In the genomic region with DNA sequence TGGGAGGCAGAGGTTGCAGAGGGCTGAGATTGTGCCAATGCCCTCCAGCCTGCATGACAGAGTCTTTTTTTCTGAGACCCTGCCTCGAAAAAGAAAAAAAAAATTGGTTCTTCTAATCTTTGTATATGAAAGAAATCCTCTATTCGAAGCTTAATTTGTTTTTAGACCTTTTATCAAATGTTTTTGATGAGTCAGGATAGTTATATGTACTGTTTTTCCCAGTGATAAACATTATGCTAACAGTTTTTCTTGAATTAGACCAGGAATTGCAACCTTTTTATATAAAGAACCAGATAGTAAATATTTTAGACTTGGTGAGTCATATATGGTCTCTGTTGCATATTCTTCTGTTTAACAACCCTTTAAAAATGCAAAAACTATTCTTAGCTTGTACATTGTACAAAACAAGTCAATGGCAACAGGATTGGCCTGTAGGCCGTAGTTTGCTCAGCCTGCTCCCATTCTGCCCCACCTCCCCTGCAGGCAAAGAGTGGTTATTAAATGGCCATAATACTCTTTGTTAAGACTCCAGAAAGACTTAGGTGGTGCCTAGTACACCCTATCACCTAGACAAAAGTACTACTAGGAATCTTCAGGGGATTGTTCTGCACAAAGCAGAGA, we compare ENCODE assay signal across 18 cellular contexts. TPM values are rescaled to one million over a fixed set of nuclear protein-coding genes. Genes with fewer than 3 reads are reported as not detected.
DNase-seq lines count a peak whose midpoint lies in the region; ATAC-seq, FAIRE-seq and TF ChIP-seq lines count a peak whose summit lies in the region.
"Had no signal": no experiment of that assay in that cellular context is flagged by ENCODE, and none has a peak within 500 bp of the region (broad histone marks: within the 10 kb centered on the region; RNA-seq: fewer than 3 reads in every experiment).

No MANE protein-coding gene starts in this region.

- H3K27me3 Mint-ChIP-seq in activated CD4-positive, alpha-beta memory T cell treated with anti-CD3 and anti-CD28 coated beads for 36 hours: no peaks in the 10 kb centered on the region
- H3K27me3 Mint-ChIP-seq: activated naive CD8-positive, alpha-beta T cell; T-cell had no signal

- peaks cover 13% of the 10 kb centered on the region for H3K36me3 Mint-ChIP-seq in activated CD4-positive, alpha-beta memory T cell treated with anti-CD3 and anti-CD28 coated beads for 36 hours

- TF ChIP-seq EP300 in A549 (IDR thresholded peaks at IDR 0.05): no peak

- no peak for FAIRE-seq in A549 (lab: Jason Lieb, UNC)

- no peak for DNase-seq in A549 (ENCODE audit: low read depth in 1 of 2, low spot score in 1 of 2)
- peak; percentile 83 for DNase-seq in HCEC 1CT
- DNase-seq in brain microvascular endothelial cell: peak; percentile 61
- DNase-seq in hepatic stellate cell (ENCODE audit: low spot score): peak; percentile 27
- DNase-seq in left lung: no peak
- DNase-seq in activated CD4-positive, alpha-beta memory T cell treated with anti-CD3 and anti-CD28 coated beads for 36 hours: no peak
- DNase-seq in effector CD8-positive, alpha-beta T cell (lab: John Stamatoyannopoulos, UW): no peak
- DNase-seq in activated gamma-delta T cell (lab: John Stamatoyannopoulos, UW): no peak
- DNase-seq: activated CD4-positive, alpha-beta T cell treated with anti-CD3 and anti-CD28 coated beads for 1 hour; NCI-H1417; NCI-H446 treated with DMSO at 0.1 percent for 48 hours; nephron progenitor cell; right cardiac atrium; stimulated activated CD4-positive, alpha-beta T cell treated with anti-CD3 and anti-CD28 coated beads, Interleukin-4, amount 100 ng/mL, for 24 hours; T-cell had no signal

- WGBS in A549 (ENCODE audit: missing lambda C conversion rate): 63% methylated on average over 3 of the region's 3 CpGs

- CTCF ChIA-PET in A549 (lab: Yijun Ruan, JAX): interaction anchor here (1.0 to 3.6 kb wide), 3 partner anchors 9 to 150 kb away, joined by 3 to 16 read pairs (median 3); no protein-coding TSS in a partner anchor
- CTCF ChIA-PET in activated CD4-positive, alpha-beta memory T cell treated with anti-CD3 and anti-CD28 coated beads for 36 hours (lab: Charles Lee): interaction anchor here (0.6 to 2.0 kb wide), 2 partner anchors 38 to 151 kb away, joined by 4 to 8 read pairs; no protein-coding TSS in a partner anchor

- TF ChIP-seq RAD21 in A549 (conservative IDR thresholded peaks at IDR 0.05 in 1 of 2, IDR thresholded peaks at IDR 0.05 in 1 of 2): no peak

- H3K27ac ChIP-seq in A549 (no peak overlapping the region), brain microvascular endothelial cell (peak overlapping the region; percentile 56), left lung (no peak overlapping the region)
- H3K27ac ChIP-seq: esophagus muscularis mucosa, tibial nerve had no signal

- in situ Hi-C loops in brain microvascular endothelial cell (cut with HindIII; ENCODE audit: low pct_ligation_motif_present, low sequenced_read_pairs): no loop called here

- H3K4me3 Mint-ChIP-seq in activated CD4-positive, alpha-beta memory T cell treated with anti-CD3 and anti-CD28 coated beads for 36 hours: no peak overlapping the region
- H3K4me3 Mint-ChIP-seq: activated naive CD8-positive, alpha-beta T cell; nephron progenitor cell; T-cell had no signal

- POLR2A ChIA-PET in A549 (lab: Yijun Ruan, JAX): no interaction called here
- POLR2A ChIA-PET in activated CD4-positive, alpha-beta memory T cell treated with anti-CD3 and anti-CD28 coated beads for 36 hours (lab: Charles Lee): interaction anchor here (0.6 kb wide), 1 partner anchor 544 kb away, joined by 3 read pairs; no protein-coding TSS in a partner anchor

- no peak overlapping the region for H3K4me2 ChIP-seq in A549

- no peak overlapping the region for H3K4me3 ChIP-seq in A549
- no peak overlapping the region for H3K4me3 ChIP-seq in brain microvascular endothelial cell (ENCODE audit: low read depth, low read length)
- H3K4me3 ChIP-seq in left lung: no peak overlapping the region
- H3K4me3 ChIP-seq: esophagus muscularis mucosa, tibial nerve had no signal

- H3K4me1 ChIP-seq in A549 (peaks cover 5% of the 10 kb centered on the region; the same call in 1 of the 3 replicates), left lung (no peaks in the 10 kb centered on the region)
- H3K4me1 ChIP-seq: tibial nerve had no signal

- intact Hi-C loops in left lung (cut with DNase I): no loop called here
- intact Hi-C loops in activated CD4-positive, alpha-beta memory T cell treated with anti-CD3 and anti-CD28 coated beads for 36 hours (cut with micrococcal nuclease): no loop called here

- TF ChIP-seq CTCF in A549 (IDR thresholded peaks at IDR 0.05): no peak
- peak; percentile 32 for TF ChIP-seq CTCF in brain microvascular endothelial cell (IDR thresholded peaks at IDR 0.05; ENCODE audit: low read depth, low read length, missing control alignments)
- no peak for TF ChIP-seq CTCF in left lung (IDR thresholded peaks at IDR 0.05)

- H3K36me3 ChIP-seq in brain microvascular endothelial cell (replicated peaks) (no peaks in the 10 kb centered on the region), left lung (peaks cover 0 to 19% of the 10 kb centered on the region in 2 donors)

- H3K4me1 Mint-ChIP-seq in activated CD4-positive, alpha-beta memory T cell treated with anti-CD3 and anti-CD28 coated beads for 36 hours (ENCODE audit: low read depth): peaks cover 10% of the 10 kb centered on the region
- H3K4me1 Mint-ChIP-seq: nephron progenitor cell had no signal

- no peak for TF ChIP-seq POLR2A in A549 (IDR thresholded peaks at IDR 0.05; ENCODE audit: low read length)

- no peaks in the 10 kb centered on the region for H3K9me3 Mint-ChIP-seq in activated CD4-positive, alpha-beta memory T cell treated with anti-CD3 and anti-CD28 coated beads for 36 hours
- H3K9me3 Mint-ChIP-seq: nephron progenitor cell, T-cell had no signal

- H3K27me3 ChIP-seq in brain microvascular endothelial cell (replicated peaks) (no peaks in the 10 kb centered on the region), left lung (no peaks in the 10 kb centered on the region)
- H3K27me3 ChIP-seq: esophagus muscularis mucosa, tibial nerve had no signal

- H3K9me3 ChIP-seq in A549: no peaks in the 10 kb centered on the region
- H3K9me3 ChIP-seq in left lung: no peaks in the 10 kb centered on the region
- H3K9me3 ChIP-seq: esophagus muscularis mucosa, tibial nerve had no signal

- no peak for ATAC-seq in A549
- ATAC-seq in left lung: no peak
- ATAC-seq: right cardiac atrium, T-cell had no signal

- H3K27ac Mint-ChIP-seq in activated CD4-positive, alpha-beta memory T cell treated with anti-CD3 and anti-CD28 coated beads for 36 hours: no peak overlapping the region
- H3K27ac Mint-ChIP-seq: activated naive CD8-positive, alpha-beta T cell; nephron progenitor cell; T-cell had no signal

TF ChIP-seq in A549, 52 proteins besides CTCF, POLR2A, EP300 and RAD21:
- TF ChIP-seq FOSL2 (IDR thresholded peaks at IDR 0.05) (no peak), FOSL2 (CRISPR knock-in tag; IDR thresholded peaks at IDR 0.05) (0 out of 2 replicates have a peak, but pooled peaks have one; percentile 13), MAFK (IDR thresholded peaks at IDR 0.05; ENCODE audit: partially characterized antibody) (peak; percentile 33), CBX2 (IDR thresholded peaks at IDR 0.05; ENCODE audit: borderline replicate concordance, low read depth) (no peak)

RNA-seq across cellular contexts. Expression of a gene that starts 45.2 kb away (rescaled TPM):
- polyA plus RNA-seq in A549 (2011; rRNA removed) (9.4 and 10.9 TPM in 2 replicates), A549 (2017; fragmentation: RNase III; extraction: RNeasy Plus Mini Kit Qiagen cat#74134 plus additional on column Dnase treatment) (2.0 to 2.5 TPM (median 2.2 TPM) in 3 replicates)
- 1.6 and 1.7 TPM in 2 replicates for polyA plus RNA-seq in A549 (2012; cell fraction: cytosol; rRNA removed)
- 2.0 and 3.2 TPM in 2 replicates for polyA plus RNA-seq in A549 (2012; cell fraction: nucleus; rRNA removed)
- polyA minus RNA-seq in A549 (2011; rRNA and poly(A)+ RNA removed): 12.9 and 15.1 TPM in 2 replicates
- 10 to 100 TPM; 33.4 to 64.9 TPM for total RNA-seq in left lung
- 10 to 100 TPM; 26.5 to 28.0 TPM for total RNA-seq in activated CD4-positive, alpha-beta memory T cell treated with anti-CD3 and anti-CD28 coated beads for 36 hours

Comparison
In these comparisons a context has a peak if more than half of its experiments do, and no peak if none do; other contexts are left out.
1. DNase-seq: peak in HCEC 1CT (single experiment), brain microvascular endothelial cell (single experiment) and hepatic stellate cell (single experiment); none in A549 (0 of 2), left lung (0 of 2), activated CD4-positive, alpha-beta memory T cell treated with anti-CD3 and anti-CD28 coated beads for 36 hours (single experiment), effector CD8-positive, alpha-beta T cell (single experiment) and activated gamma-delta T cell (single experiment).